Comparison of ENCODE assay signal across 26 cellular contexts in genomic region chr1:47672622-47673021, GRCh38.
"Had no signal": no experiment of that assay in that cellular context is flagged by ENCODE, and none has a peak within 500 bp of the region (broad histone marks: within the 10 kb centered on the region; RNA-seq: fewer than 3 reads in every experiment).

No MANE protein-coding gene starts in this region.

- H3K4me1 ChIP-seq: parathyroid adenoma, psoas muscle, right lobe of liver, sigmoid colon, stomach, thyroid gland, tibial nerve, upper lobe of left lung, vagina had no signal

- FAIRE-seq: urothelium cell line had no signal

- DNase-seq: nephron progenitor cell; nucleus accumbens; posterior cingulate gyrus; psoas muscle; right cardiac atrium; right lobe of liver; sigmoid colon; small intestine; stimulated activated CD4-positive, alpha-beta T cell treated with anti-CD3 and anti-CD28 coated beads, Interleukin-15, amount 100 ng/mL, for 24 hours; stimulated activated CD4-positive, alpha-beta T cell treated with anti-CD3 and anti-CD28 coated beads, Interleukin-2, amount 100 ng/mL, for 24 hours; stimulated activated CD4-positive, alpha-beta T cell treated with anti-CD3 and anti-CD28 coated beads, Interleukin-2, amount 100 ng/mL, for 48 hours; stimulated activated CD4-positive, alpha-beta T cell treated with anti-CD3 and anti-CD28 coated beads, Interleukin-4, amount 100 ng/mL, for 24 hours; stimulated activated naive B cell treated with anti-CD40 and anti-IgM and Interleukin-4, amounts not matched to agents 10 μg/mL and 1 μg/mL and 100 μg/mL, for 72 hours; stimulated activated naive CD4-positive, alpha-beta T cell treated with Interleukin-2 at 50 U/mL for 16 hours; stomach; thyroid gland; trophoblast cell; upper lobe of left lung had no signal

- H3K27ac ChIP-seq: neutrophil, parathyroid adenoma, psoas muscle, right lobe of liver, sigmoid colon, stomach, thoracic aorta, thyroid gland, tibial nerve, upper lobe of left lung, vagina had no signal

- H3K9me3 ChIP-seq: neutrophil, psoas muscle, right lobe of liver, stomach, thoracic aorta, thyroid gland, upper lobe of left lung, vagina had no signal

- H3K79me2 ChIP-seq: parathyroid adenoma had no signal

- H3K9ac ChIP-seq: parathyroid adenoma had no signal

- ATAC-seq: natural killer cell treated with Interleukin-12 subunit alpha and Interleukin-12 subunit beta and Interleukin-15 and Interleukin-18, amount 100 ng/mL, for 72 hours; psoas muscle; right cardiac atrium; right lobe of liver; stimulated activated effector memory CD8-positive, alpha-beta T cell treated with anti-CD3 and anti-CD28 coated beads, Interleukin-12 subunit alpha, Interleukin-12 subunit beta, amount 100 ng/mL, for 72 hours; stimulated activated naive B cell treated with anti-CD40 and anti-IgM and Interleukin-4, amounts not matched to agents 10 μg/mL and 1 μg/mL and 100 μg/mL, for 72 hours had no signal

- H3K4me3 ChIP-seq: psoas muscle, right lobe of liver, sigmoid colon, stomach, thoracic aorta, thyroid gland, tibial nerve, upper lobe of left lung, vagina had no signal

- H2AFZ ChIP-seq: parathyroid adenoma had no signal

- H3K27me3 ChIP-seq: right lobe of liver, sigmoid colon, thyroid gland, tibial nerve, upper lobe of left lung, vagina had no signal

- H3K36me3 ChIP-seq: neutrophil, right lobe of liver, sigmoid colon, stomach, thoracic aorta, thyroid gland, tibial nerve, upper lobe of left lung, vagina had no signal
